1 cellular context compared by ENCODE assay signal in genomic region chr11:61148016-61148640, GRCh38.
TF ChIP-seq lines count a peak whose summit lies in the region.

No MANE protein-coding gene starts in this region.

TF ChIP-seq in WTC11, 78 proteins besides CTCF, POLR2A, EP300 and RAD21:
- TF ChIP-seq FOXK1 (CRISPR knock-in tag; IDR thresholded peaks at IDR 0.05) (no peak), FOXP1 (CRISPR knock-in tag; IDR thresholded peaks at IDR 0.05; ENCODE audit: borderline replicate concordance) (no peak), CREB1 (CRISPR knock-in tag; IDR thresholded peaks at IDR 0.05) (no peak), AFF4 (CRISPR knock-in tag; IDR thresholded peaks at IDR 0.05; ENCODE audit: borderline replicate concordance) (no peak), ZNF532 (CRISPR knock-in tag; IDR thresholded peaks at IDR 0.05; ENCODE audit: borderline replicate concordance) (no peak), E2F5 (CRISPR knock-in tag; IDR thresholded peaks at IDR 0.05) (no peak), ESRRA (CRISPR knock-in tag; IDR thresholded peaks at IDR 0.05; ENCODE audit: borderline replicate concordance) (no peak)
